Comparison of ENCODE assay signal across 10 cellular contexts in genomic region chr11:122808494-122808893, GRCh38. TPM values are rescaled to one million over a fixed set of nuclear protein-coding genes. Genes with fewer than 3 reads are reported as not detected.
DNase-seq lines count a peak whose midpoint lies in the region; ATAC-seq and TF ChIP-seq lines count a peak whose summit lies in the region.
"Had no signal": no experiment of that assay in that cellular context is flagged by ENCODE, and none has a peak within 500 bp of the region (broad histone marks: within the 10 kb centered on the region; RNA-seq: fewer than 3 reads in every experiment).

No MANE protein-coding gene starts in this region.

- H3K4me1 ChIP-seq in esophagus squamous epithelium = peaks cover 4 to 35% (median 10%) of the 10 kb centered on the region in 3 donors

- H3K4me3 Mint-ChIP-seq in T-helper 2 cell treated with Interferon-gamma antibody and Interleukin-4, amounts not matched to agents 5 μg/mL and 100 μg/mL, for 36 hours = no peak overlapping the region
- H3K4me3 Mint-ChIP-seq in immature natural killer cell = peak overlapping the region in 2 of 5 donors; percentile 12 to 13

- H3K9me3 ChIP-seq in esophagus squamous epithelium = no peaks in the 10 kb centered on the region

- no peaks in the 10 kb centered on the region for H3K9me3 Mint-ChIP-seq in T-helper 2 cell treated with Interferon-gamma antibody and Interleukin-4, amounts not matched to agents 5 μg/mL and 100 μg/mL, for 36 hours
- H3K9me3 Mint-ChIP-seq in immature natural killer cell = no peaks in the 10 kb centered on the region

- no peaks in the 10 kb centered on the region for H3K27me3 Mint-ChIP-seq in T-helper 2 cell treated with Interferon-gamma antibody and Interleukin-4, amounts not matched to agents 5 μg/mL and 100 μg/mL, for 36 hours (ENCODE audit: low read depth)
- no peaks in the 10 kb centered on the region for H3K27me3 Mint-ChIP-seq in immature natural killer cell (ENCODE audit: low read depth in 3 of 3)

- peak; percentile 32 for DNase-seq in T-helper 2 cell treated with Interferon-gamma antibody and Interleukin-4, amounts not matched to agents 5 μg/mL and 100 μg/mL, for 36 hours (ENCODE audit: low spot score)
- DNase-seq in T-helper 2 cell (no peak), SK-MEL-5 (ENCODE audit: low read depth, low spot score) (peak; percentile 64), immature natural killer cell (no peak), DMS53 treated with DMSO at 0.1 percent for 48 hours (lab: John Stamatoyannopoulos, UW; ENCODE audit: unreplicated experiment) (no peak), esophagus squamous epithelium (lab: John Stamatoyannopoulos, UW) (no peak), SW 1271 (lab: John Stamatoyannopoulos, UW) (no peak)

- no peaks in the 10 kb centered on the region for H3K36me3 ChIP-seq in esophagus squamous epithelium

- peaks cover 11% of the 10 kb centered on the region for H3K36me3 Mint-ChIP-seq in T-helper 2 cell treated with Interferon-gamma antibody and Interleukin-4, amounts not matched to agents 5 μg/mL and 100 μg/mL, for 36 hours (ENCODE audit: low read depth)
- peaks cover 23 to 46% (median 33%) of the 10 kb centered on the region in 3 donors for H3K36me3 Mint-ChIP-seq in immature natural killer cell

- H3K4me1 Mint-ChIP-seq in T-helper 2 cell treated with Interferon-gamma antibody and Interleukin-4, amounts not matched to agents 5 μg/mL and 100 μg/mL, for 36 hours (ENCODE audit: low read depth) = peaks cover 21% of the 10 kb centered on the region
- peaks cover 22 to 50% of the 10 kb centered on the region in 2 donors for H3K4me1 Mint-ChIP-seq in immature natural killer cell

- in situ Hi-C loops in SK-MEL-5 (cut with HindIII; ENCODE audit: low pct_unique_long_range_greater_than_20kb, low sequenced_read_pairs) = no loop called here

- ATAC-seq in HG02763 (IDR thresholded peaks at IDR 0.05; ENCODE audit: unreplicated experiment) = peak; percentile 85

- intact Hi-C loops in esophagus squamous epithelium (cut with DNase I) = no loop called here

- H3K27me3 ChIP-seq in esophagus squamous epithelium = no peaks in the 10 kb centered on the region

- peak overlapping the region in 1 of 4 donors; percentile 29 for H3K27ac ChIP-seq in esophagus squamous epithelium
- H3K27ac ChIP-seq: 22Rv1 had no signal

- TF ChIP-seq POLR2A in esophagus squamous epithelium (IDR thresholded peaks at IDR 0.05) = no peak

- no peak overlapping the region for H3K27ac Mint-ChIP-seq in T-helper 2 cell treated with Interferon-gamma antibody and Interleukin-4, amounts not matched to agents 5 μg/mL and 100 μg/mL, for 36 hours
- H3K27ac Mint-ChIP-seq in immature natural killer cell = peak overlapping the region in 5 of 6 donors; percentile 15 to 86 (median 53)

- no peak for TF ChIP-seq CTCF in esophagus squamous epithelium (IDR thresholded peaks at IDR 0.05)

- no peak overlapping the region for H3K4me3 ChIP-seq in esophagus squamous epithelium

- 37 to 46% methylated on average over 2 of the region's 2 CpGs for WGBS in esophagus squamous epithelium, 2 donors

RNA-seq across cellular contexts. Expression of gene CRTAM, which starts 29.8 kb away (rescaled TPM):
- total RNA-seq in SK-MEL-5 (2014; rRNA removed; shearing (Covaris generic)) = 0.40 TPM in 1 of 2 replicates, not detected in the other
- 0.07 TPM in 1 of 2 replicates, not detected in the other for polyA plus RNA-seq in SK-MEL-5 (2015; cell fraction: cytosol; rRNA removed)
- polyA plus RNA-seq in SK-MEL-5 (2015; cell fraction: nucleus; rRNA removed) = not detected in 2 replicates
- polyA plus RNA-seq in immature natural killer cell = 10 to 100 TPM; 11.2 to 34.9 (median 23.8) TPM
- total RNA-seq in esophagus squamous epithelium = under 1 TPM in 1 of 4 donors, not detected in 3; 0.19 TPM
- polyA plus RNA-seq: right cardiac atrium had no signal

Comparison
In these comparisons a context has a peak if more than half of its experiments do, and no peak if none do; other contexts are left out.
1. DNase-seq: peak in T-helper 2 cell treated with Interferon-gamma antibody and Interleukin-4, amounts not matched to agents 5 μg/mL and 100 μg/mL, for 36 hours (single experiment) and SK-MEL-5 (single experiment); none in T-helper 2 cell (0 of 5), immature natural killer cell (0 of 3), DMS53 treated with DMSO at 0.1 percent for 48 hours (single experiment), esophagus squamous epithelium (single experiment) and SW 1271 (0 of 2).